15 cellular contexts compared by ENCODE assay signal in the genomic region with DNA sequence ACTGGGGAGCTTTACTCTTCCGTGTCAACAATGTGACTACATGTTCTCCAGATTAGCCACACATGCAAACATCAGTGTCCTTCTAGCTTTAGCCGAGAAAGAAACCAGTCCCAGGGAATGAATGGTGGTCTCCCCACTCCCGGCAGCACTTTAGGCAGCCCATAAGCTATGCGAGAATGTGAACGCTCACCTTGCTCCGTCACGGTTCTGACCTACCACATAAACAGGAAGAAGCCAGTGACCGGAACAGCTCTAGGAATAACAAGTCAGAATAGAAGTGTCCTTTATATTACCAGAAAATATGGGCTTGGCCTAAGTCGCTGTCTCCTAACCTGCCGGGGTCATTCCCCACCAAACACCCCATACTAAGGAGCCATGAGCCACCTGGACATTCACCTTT.
"Had no signal": no experiment of that assay in that cellular context is flagged by ENCODE, and none has a peak within 500 bp of the region (broad histone marks: within the 10 kb centered on the region; RNA-seq: fewer than 3 reads in every experiment).

No MANE protein-coding gene starts in this region.

- H3K27ac Mint-ChIP-seq: activated B cell treated with CpG ODN at 0.5 μM for 24 hours; activated CD4-positive, alpha-beta memory T cell treated with anti-CD3 and anti-CD28 coated beads for 36 hours; activated naive CD8-positive, alpha-beta T cell; T-helper 2 cell treated with Interferon-gamma antibody and Interleukin-4, amounts not matched to agents 5 μg/mL and 100 μg/mL, for 36 hours had no signal

- H3K27ac ChIP-seq: left lung, tibial nerve had no signal

- H3K9me3 ChIP-seq: left lung, tibial nerve had no signal

- H3K36me3 Mint-ChIP-seq: activated CD4-positive, alpha-beta memory T cell treated with anti-CD3 and anti-CD28 coated beads for 36 hours; activated naive CD8-positive, alpha-beta T cell had no signal

- H3K27me3 ChIP-seq: left lung, tibial nerve had no signal

- H3K4me3 Mint-ChIP-seq: activated B cell treated with CpG ODN at 0.5 μM for 24 hours; activated CD4-positive, alpha-beta memory T cell treated with anti-CD3 and anti-CD28 coated beads for 36 hours; activated naive CD8-positive, alpha-beta T cell; neural crest cell; T-helper 2 cell treated with Interferon-gamma antibody and Interleukin-4, amounts not matched to agents 5 μg/mL and 100 μg/mL, for 36 hours had no signal

- H3K4me1 Mint-ChIP-seq: activated B cell treated with CpG ODN at 0.5 μM for 24 hours had no signal

- DNase-seq: activated B cell treated with CpG ODN at 0.5 μM for 24 hours; activated CD4-positive, alpha-beta memory T cell treated with anti-CD3 and anti-CD28 coated beads for 36 hours; activated CD4-positive, alpha-beta T cell treated with anti-CD3 and anti-CD28 coated beads for 4 hours; effector memory CD4-positive, alpha-beta T cell; foreskin melanocyte; glutamatergic neuron; hypothalamus; left lung; midbrain; stimulated activated CD8-positive, alpha-beta memory T cell treated with anti-CD3 and anti-CD28 coated beads, Interleukin-4, amount 100 ng/mL, for 48 hours; stimulated activated naive CD4-positive, alpha-beta T cell treated with Interleukin-2 at 50 U/mL for 16 hours had no signal

- H3K4me3 ChIP-seq: left lung, tibial nerve had no signal

- H3K4me1 ChIP-seq: tibial nerve had no signal

- H3K9me3 Mint-ChIP-seq: activated B cell treated with CpG ODN at 0.5 μM for 24 hours; activated CD4-positive, alpha-beta memory T cell treated with anti-CD3 and anti-CD28 coated beads for 36 hours; T-helper 2 cell treated with Interferon-gamma antibody and Interleukin-4, amounts not matched to agents 5 μg/mL and 100 μg/mL, for 36 hours had no signal
